ENCODE assay signal across 35 cellular contexts in the genomic region with DNA sequence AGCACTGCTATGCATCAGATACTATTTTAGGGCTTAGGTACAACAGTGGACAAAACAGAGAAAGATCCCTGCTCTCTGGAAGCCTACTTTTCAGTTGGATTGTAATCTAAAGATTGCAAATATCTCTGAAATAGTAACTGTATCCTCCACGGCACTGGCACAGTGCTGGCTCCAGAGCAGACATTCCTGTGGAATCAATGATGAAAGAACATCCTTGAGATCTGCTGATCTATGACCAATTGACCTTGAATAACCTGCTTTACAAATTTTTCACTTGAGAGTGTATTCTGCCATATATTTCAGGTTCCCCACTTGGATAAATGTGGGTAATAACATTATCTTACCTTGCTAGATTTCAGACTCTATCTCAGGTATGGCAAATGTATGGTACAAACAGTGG. TPM values are rescaled to one million over a fixed set of nuclear protein-coding genes. Genes with fewer than 3 reads are reported as not detected.
"Had no signal": no experiment of that assay in that cellular context is flagged by ENCODE, and none has a peak within 500 bp of the region (broad histone marks: within the 10 kb centered on the region; RNA-seq: fewer than 3 reads in every experiment).

No MANE protein-coding gene starts in this region.

- H3K36me3 ChIP-seq: brain microvascular endothelial cell, breast epithelium had no signal

- H3K9me3 Mint-ChIP-seq: activated CD4-positive, alpha-beta T cell treated with anti-CD3 and anti-CD28 coated beads, Interleukin-2, amount 10 ng/mL, durations not matched to agents 7 days and 5 days; activated naive CD4-positive, alpha-beta T cell treated with anti-CD3 and anti-CD28 coated beads, Interleukin-2, amount 10 ng/mL, durations not matched to agents 7 days and 5 days; activated naive CD8-positive, alpha-beta T cell treated with anti-CD3 and anti-CD28 coated beads, Interleukin-2, amount 10 ng/mL, durations not matched to agents 7 days and 5 days; activated naive CD8-positive, alpha-beta T cell treated with anti-CD3 and anti-CD28 coated beads, Interleukin-2, amount 50 U/mL, for 24 hours; activated T-cell treated with anti-CD3 and anti-CD28 coated beads, Interleukin-2, amount 50 U/mL, for 72 hours; activated T-helper 2 cell treated with anti-CD3 and anti-CD28 coated beads, Interferon-gamma antibody, Interleukin-2, Interleukin-4, amounts not matched to agents 10 μg/mL and 5 μg/mL and 100 μg/mL, durations not matched to agents 14 hours and 24 hours and 36 hours; T-helper 1 cell treated with Interleukin-12 subunit alpha and Interleukin-12 subunit beta and Interleukin-4 antibody, amounts not matched to agents 30 μg/mL and 1 μg/mL, for 36 hours; T-helper 2 cell treated with Interferon-gamma antibody and Interleukin-4, amounts not matched to agents 5 μg/mL and 100 μg/mL, for 36 hours had no signal

- H3K4me1 ChIP-seq: body of pancreas, breast epithelium had no signal

- H3K27ac Mint-ChIP-seq: activated B cell treated with CpG ODN at 0.5 μM for 24 hours; activated CD4-positive, alpha-beta T cell treated with anti-CD3 and anti-CD28 coated beads, Interleukin-2, amount 10 ng/mL, durations not matched to agents 7 days and 5 days; activated CD8-positive, alpha-beta T cell treated with anti-CD3 and anti-CD28 coated beads for 36 hours; activated naive CD4-positive, alpha-beta T cell treated with anti-CD3 and anti-CD28 coated beads, Interleukin-2, amount 10 ng/mL, durations not matched to agents 7 days and 5 days; activated naive CD4-positive, alpha-beta T cell treated with anti-CD3 and anti-CD28 coated beads, Interleukin-2, amount 50 U/mL, for 24 hours; activated naive CD8-positive, alpha-beta T cell; activated naive CD8-positive, alpha-beta T cell treated with anti-CD3 and anti-CD28 coated beads, Interleukin-2, amount 10 ng/mL, durations not matched to agents 7 days and 5 days; activated naive CD8-positive, alpha-beta T cell treated with anti-CD3 and anti-CD28 coated beads, Interleukin-2, amount 50 U/mL, for 24 hours; activated T-cell treated with anti-CD3 and anti-CD28 coated beads, Interleukin-2, amount 50 U/mL, for 72 hours; activated T-helper 2 cell treated with anti-CD3 and anti-CD28 coated beads, Interferon-gamma antibody, Interleukin-2, Interleukin-4, amounts not matched to agents 10 μg/mL and 5 μg/mL and 100 μg/mL, durations not matched to agents 14 hours and 24 hours and 36 hours; T-helper 1 cell treated with Interleukin-12 subunit alpha and Interleukin-12 subunit beta and Interleukin-4 antibody, amounts not matched to agents 30 μg/mL and 1 μg/mL, for 36 hours; T-helper 2 cell treated with Interferon-gamma antibody and Interleukin-4, amounts not matched to agents 5 μg/mL and 100 μg/mL, for 36 hours had no signal

- ATAC-seq: activated CD8-positive, alpha-beta T cell treated with anti-CD3 and anti-CD28 coated beads for 36 hours; activated naive CD8-positive, alpha-beta T cell treated with anti-CD3 and anti-CD28 coated beads, Interleukin-2, amount 50 U/mL, for 24 hours; activated T-cell treated with anti-CD3 and anti-CD28 coated beads, Interleukin-2, amount 50 U/mL, for 4 hours; activated T-cell treated with anti-CD3 and anti-CD28 coated beads, Interleukin-2, amount 50 U/mL, for 72 hours; body of pancreas had no signal

- H3K4me1 Mint-ChIP-seq: activated B cell treated with CpG ODN at 0.5 μM for 24 hours; activated CD4-positive, alpha-beta T cell treated with anti-CD3 and anti-CD28 coated beads, Interleukin-2, amount 10 ng/mL, durations not matched to agents 7 days and 5 days; activated naive CD4-positive, alpha-beta T cell treated with anti-CD3 and anti-CD28 coated beads, Interleukin-2, amount 10 ng/mL, durations not matched to agents 7 days and 5 days; activated naive CD4-positive, alpha-beta T cell treated with anti-CD3 and anti-CD28 coated beads, Interleukin-2, amount 50 U/mL, for 24 hours; activated naive CD8-positive, alpha-beta T cell treated with anti-CD3 and anti-CD28 coated beads, Interleukin-2, amount 10 ng/mL, durations not matched to agents 7 days and 5 days; activated naive CD8-positive, alpha-beta T cell treated with anti-CD3 and anti-CD28 coated beads, Interleukin-2, amount 50 U/mL, for 24 hours had no signal

- H3K4me3 ChIP-seq: body of pancreas, breast epithelium had no signal

- H3K36me3 Mint-ChIP-seq: activated naive CD4-positive, alpha-beta T cell treated with anti-CD3 and anti-CD28 coated beads, Interleukin-2, amount 10 ng/mL, durations not matched to agents 7 days and 5 days; activated naive CD4-positive, alpha-beta T cell treated with anti-CD3 and anti-CD28 coated beads, Interleukin-2, amount 50 U/mL, for 24 hours; activated naive CD8-positive, alpha-beta T cell; activated naive CD8-positive, alpha-beta T cell treated with anti-CD3 and anti-CD28 coated beads, Interleukin-2, amount 10 ng/mL, durations not matched to agents 7 days and 5 days had no signal

- H3K4me3 Mint-ChIP-seq: activated B cell treated with CpG ODN at 0.5 μM for 24 hours; activated CD4-positive, alpha-beta T cell treated with anti-CD3 and anti-CD28 coated beads, Interleukin-2, amount 10 ng/mL, durations not matched to agents 7 days and 5 days; activated CD8-positive, alpha-beta T cell treated with anti-CD3 and anti-CD28 coated beads for 36 hours; activated naive CD4-positive, alpha-beta T cell treated with anti-CD3 and anti-CD28 coated beads, Interleukin-2, amount 10 ng/mL, durations not matched to agents 7 days and 5 days; activated naive CD4-positive, alpha-beta T cell treated with anti-CD3 and anti-CD28 coated beads, Interleukin-2, amount 50 U/mL, for 24 hours; activated naive CD8-positive, alpha-beta T cell; activated naive CD8-positive, alpha-beta T cell treated with anti-CD3 and anti-CD28 coated beads, Interleukin-2, amount 10 ng/mL, durations not matched to agents 7 days and 5 days; activated naive CD8-positive, alpha-beta T cell treated with anti-CD3 and anti-CD28 coated beads, Interleukin-2, amount 50 U/mL, for 24 hours; activated T-cell treated with anti-CD3 and anti-CD28 coated beads, Interleukin-2, amount 50 U/mL, for 4 hours; activated T-cell treated with anti-CD3 and anti-CD28 coated beads, Interleukin-2, amount 50 U/mL, for 72 hours; T-helper 1 cell treated with Interleukin-12 subunit alpha and Interleukin-12 subunit beta and Interleukin-4 antibody, amounts not matched to agents 30 μg/mL and 1 μg/mL, for 36 hours; T-helper 2 cell treated with Interferon-gamma antibody and Interleukin-4, amounts not matched to agents 5 μg/mL and 100 μg/mL, for 36 hours had no signal

- H3K27me3 ChIP-seq: body of pancreas, brain microvascular endothelial cell, breast epithelium had no signal

- DNase-seq: activated B cell treated with CpG ODN at 0.5 μM for 24 hours; activated CD4-positive, alpha-beta T cell treated with anti-CD3 and anti-CD28 coated beads for 4 hours; activated CD4-positive, alpha-beta T cell treated with anti-CD3 and anti-CD28 coated beads, Interleukin-2, amount 10 ng/mL, durations not matched to agents 7 days and 5 days; activated CD4-positive, alpha-beta T cell treated with anti-CD3 and anti-CD28 coated beads, Interleukin-2, amount 50 U/mL, for 48 hours; activated CD4-positive, CD25-positive, alpha-beta regulatory T cell treated with anti-CD3 and anti-CD28 coated beads, Interleukin-2, amount 50 U/mL, for 72 hours; activated CD8-positive, alpha-beta memory T cell treated with anti-CD3 and anti-CD28 coated beads, Interleukin-2, amount 50 U/mL, for 4 hours; activated CD8-positive, alpha-beta T cell treated with anti-CD3 and anti-CD28 coated beads for 36 hours; activated effector memory CD4-positive, alpha-beta T cell treated with Interleukin-2 at 50 U/mL for 16 hours; activated gamma-delta T cell; activated naive CD4-positive, alpha-beta T cell treated with anti-CD3 and anti-CD28 coated beads, Interleukin-2, amount 10 ng/mL, durations not matched to agents 7 days and 5 days; activated naive CD4-positive, alpha-beta T cell treated with Interleukin-2 at 50 U/mL for 16 hours; activated naive CD8-positive, alpha-beta T cell treated with anti-CD3 and anti-CD28 coated beads, Interleukin-2, amount 10 ng/mL, durations not matched to agents 7 days and 5 days; activated naive CD8-positive, alpha-beta T cell treated with anti-CD3 and anti-CD28 coated beads, Interleukin-2, amount 50 U/mL, for 24 hours; activated T-cell treated with anti-CD3 and anti-CD28 coated beads for 4 hours; activated T-cell treated with anti-CD3 and anti-CD28 coated beads, Interleukin-2, amount 50 U/mL, for 1 hour; activated T-cell treated with anti-CD3 and anti-CD28 coated beads, Interleukin-2, amount 50 U/mL, for 4 hours; activated T-cell treated with anti-CD3 and anti-CD28 coated beads, Interleukin-2, amount 50 U/mL, for 72 hours; amniotic stem cell; aorta; body of pancreas; brain microvascular endothelial cell; central memory CD4-positive, alpha-beta T cell; T-helper 1 cell; T-helper 2 cell; T-helper 9 cell had no signal

- H3K27ac ChIP-seq: body of pancreas, brain microvascular endothelial cell, breast epithelium, VCaP had no signal

- H3K9me3 ChIP-seq: body of pancreas, breast epithelium had no signal

- H3K27me3 Mint-ChIP-seq: activated naive CD4-positive, alpha-beta T cell treated with anti-CD3 and anti-CD28 coated beads, Interleukin-2, amount 10 ng/mL, durations not matched to agents 7 days and 5 days had no signal

RNA-seq across cellular contexts. Expression of gene STAB2, which starts 3.2 kb away (rescaled TPM):
- total RNA-seq: activated B cell treated with CpG ODN at 0.5 μM for 24 hours; activated CD4-positive, alpha-beta T cell treated with anti-CD3 and anti-CD28 coated beads, Interleukin-2, amount 10 ng/mL, durations not matched to agents 7 days and 5 days; activated CD8-positive, alpha-beta memory T cell treated with anti-CD3 and anti-CD28 coated beads for 36 hours; activated CD8-positive, alpha-beta T cell treated with anti-CD3 and anti-CD28 coated beads for 36 hours; activated naive CD8-positive, alpha-beta T cell treated with anti-CD3 and anti-CD28 coated beads, Interleukin-2, amount 10 ng/mL, durations not matched to agents 7 days and 5 days; activated T-cell treated with anti-CD3 and anti-CD28 coated beads, Interleukin-2, amount 50 U/mL, for 4 hours; activated T-cell treated with anti-CD3 and anti-CD28 coated beads, Interleukin-2, amount 50 U/mL, for 72 hours; activated T-helper 2 cell treated with anti-CD3 and anti-CD28 coated beads, Interferon-gamma antibody, Interleukin-2, Interleukin-4, amounts not matched to agents 10 μg/mL and 5 μg/mL and 100 μg/mL, durations not matched to agents 14 hours and 24 hours and 36 hours; astrocyte; cerebellum had no signal
- polyA plus RNA-seq: aorta had no signal
